In the genomic region with DNA sequence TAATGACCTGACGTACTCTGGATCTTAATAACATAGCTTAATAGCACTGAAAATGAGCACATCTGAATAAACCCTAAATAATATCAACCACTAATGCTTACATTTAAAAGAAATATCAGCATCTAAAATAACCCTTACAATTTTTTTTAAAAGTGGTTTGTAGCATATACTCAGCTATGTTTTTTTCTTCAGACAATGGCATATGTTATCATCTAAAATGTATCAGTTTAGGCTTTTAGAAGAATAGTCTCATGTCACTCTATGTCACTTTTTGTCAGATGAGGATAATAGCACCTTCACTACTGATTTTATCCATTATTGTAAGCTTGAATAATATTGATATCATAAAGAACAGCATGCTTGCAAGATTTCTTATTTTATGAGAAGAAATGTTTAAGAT, we compare ENCODE assay signal across 3 cellular contexts.
"Had no signal": no experiment of that assay in that cellular context is flagged by ENCODE, and none has a peak within 500 bp of the region (broad histone marks: within the 10 kb centered on the region; RNA-seq: fewer than 3 reads in every experiment).

No MANE protein-coding gene starts in this region.

- DNase-seq: GDM1, GF-D8 had no signal

- H3K4me3 ChIP-seq: GM12878 had no signal
